In genomic region chr2:23492941-23493340, GRCh38 we compare ENCODE assay signal across 17 cellular contexts.
A peak's percentile ranks its signal among the peaks of the same experiment; 100 is the strongest.
DNase-seq lines count a peak whose midpoint lies in the region; ATAC-seq and TF ChIP-seq lines count a peak whose summit lies in the region.
"Had no signal": no experiment of that assay in that cellular context is flagged by ENCODE, and none has a peak within 500 bp of the region (broad histone marks: within the 10 kb centered on the region; RNA-seq: fewer than 3 reads in every experiment).

No MANE protein-coding gene starts in this region.

- peak overlapping the region; percentile 27 for H3K27ac Mint-ChIP-seq in activated CD8-positive, alpha-beta T cell treated with anti-CD3 and anti-CD28 coated beads, Interleukin-2, amount 10 ng/mL, durations not matched to agents 7 days and 5 days
- H3K27ac Mint-ChIP-seq in activated CD8-positive, alpha-beta T cell treated with anti-CD3 and anti-CD28 coated beads for 36 hours: no peak overlapping the region
- no peak overlapping the region for H3K27ac Mint-ChIP-seq in activated naive CD8-positive, alpha-beta T cell treated with anti-CD3 and anti-CD28 coated beads, Interleukin-2, amount 50 U/mL, for 24 hours
- H3K27ac Mint-ChIP-seq: T-helper 1 cell treated with Interleukin-12 subunit alpha and Interleukin-12 subunit beta and Interleukin-4 antibody, amounts not matched to agents 30 μg/mL and 1 μg/mL, for 36 hours had no signal

- H3K4me3 ChIP-seq in upper lobe of right lung: no peak overlapping the region
- H3K4me3 ChIP-seq: dorsolateral prefrontal cortex, mucosa of descending colon, transverse colon had no signal

- DNase-seq in activated CD8-positive, alpha-beta T cell treated with anti-CD3 and anti-CD28 coated beads, Interleukin-2, amount 10 ng/mL, durations not matched to agents 7 days and 5 days: no peak
- no peak for DNase-seq in activated CD8-positive, alpha-beta T cell treated with anti-CD3 and anti-CD28 coated beads for 36 hours
- peak; percentile 93 to 97 for DNase-seq in NCI-H524 (lab: John Stamatoyannopoulos, UW)
- DNase-seq in epithelial cell of prostate (ENCODE audit: low read depth, low spot score): peak; percentile 51
- no peak for DNase-seq in upper lobe of right lung
- no peak for DNase-seq in NCI-H2107 (lab: John Stamatoyannopoulos, UW)
- DNase-seq in stimulated activated CD4-positive, alpha-beta T cell treated with anti-CD3 and anti-CD28 coated beads, Interleukin-4, amount 100 ng/mL, for 24 hours: no peak
- no peak for DNase-seq in activated naive CD8-positive, alpha-beta T cell treated with anti-CD3 and anti-CD28 coated beads, Interleukin-2, amount 50 U/mL, for 24 hours
- DNase-seq: activated CD4-positive, alpha-beta T cell treated with anti-CD3 and anti-CD28 coated beads for 48 hours; anterior cingulate cortex; dorsolateral prefrontal cortex; foreskin melanocyte; mucosa of descending colon; NCI-H2029 treated with DMSO at 0.1 percent for 48 hours; stimulated activated CD4-positive, alpha-beta T cell treated with anti-CD3 and anti-CD28 coated beads, Interleukin-1b, Interleukin-23, amount 100 ng/mL, for 48 hours; transverse colon had no signal

- peaks cover 15% of the 10 kb centered on the region for H3K27me3 Mint-ChIP-seq in activated CD8-positive, alpha-beta T cell treated with anti-CD3 and anti-CD28 coated beads, Interleukin-2, amount 10 ng/mL, durations not matched to agents 7 days and 5 days (ENCODE audit: low read depth)
- peaks cover 19% of the 10 kb centered on the region for H3K27me3 Mint-ChIP-seq in activated CD8-positive, alpha-beta T cell treated with anti-CD3 and anti-CD28 coated beads for 36 hours
- peaks cover 15% of the 10 kb centered on the region for H3K27me3 Mint-ChIP-seq in activated naive CD8-positive, alpha-beta T cell treated with anti-CD3 and anti-CD28 coated beads, Interleukin-2, amount 50 U/mL, for 24 hours

- H3K4me1 ChIP-seq in upper lobe of right lung: peaks cover 5% of the 10 kb centered on the region

- ATAC-seq in activated CD8-positive, alpha-beta T cell treated with anti-CD3 and anti-CD28 coated beads, Interleukin-2, amount 10 ng/mL, durations not matched to agents 7 days and 5 days: no peak
- no peak for ATAC-seq in activated CD8-positive, alpha-beta T cell treated with anti-CD3 and anti-CD28 coated beads for 36 hours
- ATAC-seq in upper lobe of right lung: peak; percentile 74
- ATAC-seq in activated naive CD8-positive, alpha-beta T cell treated with anti-CD3 and anti-CD28 coated beads, Interleukin-2, amount 50 U/mL, for 24 hours: no peak
- ATAC-seq: mucosa of descending colon had no signal

- no peaks in the 10 kb centered on the region for H3K36me3 ChIP-seq in upper lobe of right lung
- H3K36me3 ChIP-seq: transverse colon had no signal

- no peaks in the 10 kb centered on the region for H3K27me3 ChIP-seq in upper lobe of right lung
- H3K27me3 ChIP-seq: transverse colon had no signal

- POLR2A ChIA-PET in activated CD8-positive, alpha-beta T cell treated with anti-CD3 and anti-CD28 coated beads, Interleukin-2, amount 10 ng/mL, durations not matched to agents 7 days and 5 days (lab: Charles Lee): no interaction called here
- POLR2A ChIA-PET in activated CD8-positive, alpha-beta T cell treated with anti-CD3 and anti-CD28 coated beads for 36 hours (lab: Charles Lee): no interaction called here

- no peaks in the 10 kb centered on the region for H3K9me3 ChIP-seq in upper lobe of right lung
- H3K9me3 ChIP-seq: mucosa of descending colon, transverse colon had no signal

- no peak overlapping the region for H3K4me3 Mint-ChIP-seq in activated CD8-positive, alpha-beta T cell treated with anti-CD3 and anti-CD28 coated beads, Interleukin-2, amount 10 ng/mL, durations not matched to agents 7 days and 5 days
- H3K4me3 Mint-ChIP-seq in activated CD8-positive, alpha-beta T cell treated with anti-CD3 and anti-CD28 coated beads for 36 hours: no peak overlapping the region
- no peak overlapping the region for H3K4me3 Mint-ChIP-seq in activated naive CD8-positive, alpha-beta T cell treated with anti-CD3 and anti-CD28 coated beads, Interleukin-2, amount 50 U/mL, for 24 hours
- H3K4me3 Mint-ChIP-seq: T-helper 1 cell treated with Interleukin-12 subunit alpha and Interleukin-12 subunit beta and Interleukin-4 antibody, amounts not matched to agents 30 μg/mL and 1 μg/mL, for 36 hours had no signal

- H3K27ac ChIP-seq in epithelial cell of prostate (peak overlapping the region; percentile 21), upper lobe of right lung (no peak overlapping the region)
- H3K27ac ChIP-seq: dorsolateral prefrontal cortex, transverse colon had no signal

- no peak for TF ChIP-seq CTCF in activated CD8-positive, alpha-beta T cell treated with anti-CD3 and anti-CD28 coated beads for 36 hours (IDR thresholded peaks at IDR 0.05)
- TF ChIP-seq CTCF in upper lobe of right lung (IDR thresholded peaks at IDR 0.05): no peak

- no peaks in the 10 kb centered on the region for H3K9me3 Mint-ChIP-seq in activated CD8-positive, alpha-beta T cell treated with anti-CD3 and anti-CD28 coated beads, Interleukin-2, amount 10 ng/mL, durations not matched to agents 7 days and 5 days (ENCODE audit: insufficient read depth)
- no peaks in the 10 kb centered on the region for H3K9me3 Mint-ChIP-seq in activated CD8-positive, alpha-beta T cell treated with anti-CD3 and anti-CD28 coated beads for 36 hours
- H3K9me3 Mint-ChIP-seq in activated naive CD8-positive, alpha-beta T cell treated with anti-CD3 and anti-CD28 coated beads, Interleukin-2, amount 50 U/mL, for 24 hours: no peaks in the 10 kb centered on the region
- H3K9me3 Mint-ChIP-seq: T-helper 1 cell treated with Interleukin-12 subunit alpha and Interleukin-12 subunit beta and Interleukin-4 antibody, amounts not matched to agents 30 μg/mL and 1 μg/mL, for 36 hours had no signal

- H3K36me3 Mint-ChIP-seq in activated CD8-positive, alpha-beta T cell treated with anti-CD3 and anti-CD28 coated beads, Interleukin-2, amount 10 ng/mL, durations not matched to agents 7 days and 5 days (ENCODE audit: low read depth): no peaks in the 10 kb centered on the region
- H3K36me3 Mint-ChIP-seq in activated CD8-positive, alpha-beta T cell treated with anti-CD3 and anti-CD28 coated beads for 36 hours (ENCODE audit: low read depth): no peaks in the 10 kb centered on the region
- H3K36me3 Mint-ChIP-seq in activated naive CD8-positive, alpha-beta T cell treated with anti-CD3 and anti-CD28 coated beads, Interleukin-2, amount 50 U/mL, for 24 hours (ENCODE audit: low read depth): no peaks in the 10 kb centered on the region

- intact Hi-C loops in activated CD8-positive, alpha-beta T cell treated with anti-CD3 and anti-CD28 coated beads for 36 hours (cut with micrococcal nuclease): no loop called here
- intact Hi-C loops in upper lobe of right lung (cut with DNase I): no loop called here

- CTCF ChIA-PET in activated CD8-positive, alpha-beta T cell treated with anti-CD3 and anti-CD28 coated beads, Interleukin-2, amount 10 ng/mL, durations not matched to agents 7 days and 5 days (lab: Charles Lee): interaction anchor here (1.4 kb wide), 1 partner anchor 131 kb away, joined by 3 read pairs; no protein-coding TSS in a partner anchor
- CTCF ChIA-PET in activated CD8-positive, alpha-beta T cell treated with anti-CD3 and anti-CD28 coated beads for 36 hours (lab: Charles Lee): interaction anchor here (1.1 kb wide), 1 partner anchor 12 kb away, joined by 3 read pairs; no protein-coding TSS in a partner anchor

- peaks cover 86% of the 10 kb centered on the region for H3K4me1 Mint-ChIP-seq in activated CD8-positive, alpha-beta T cell treated with anti-CD3 and anti-CD28 coated beads, Interleukin-2, amount 10 ng/mL, durations not matched to agents 7 days and 5 days (ENCODE audit: low read depth)
- H3K4me1 Mint-ChIP-seq in activated CD8-positive, alpha-beta T cell treated with anti-CD3 and anti-CD28 coated beads for 36 hours (ENCODE audit: low read depth): peaks cover 54% of the 10 kb centered on the region
- H3K4me1 Mint-ChIP-seq in activated naive CD8-positive, alpha-beta T cell treated with anti-CD3 and anti-CD28 coated beads, Interleukin-2, amount 50 U/mL, for 24 hours: peaks cover 46% of the 10 kb centered on the region

Comparison
In these comparisons a context has a peak if more than half of its experiments do, and no peak if none do; other contexts are left out.
1. DNase-seq: peak in NCI-H524 (2 of 2) and epithelial cell of prostate (single experiment); none in activated CD8-positive, alpha-beta T cell treated with anti-CD3 and anti-CD28 coated beads, Interleukin-2, amount 10 ng/mL, durations not matched to agents 7 days and 5 days (single experiment), activated CD8-positive, alpha-beta T cell treated with anti-CD3 and anti-CD28 coated beads for 36 hours (single experiment), upper lobe of right lung (single experiment), NCI-H2107 (single experiment), stimulated activated CD4-positive, alpha-beta T cell treated with anti-CD3 and anti-CD28 coated beads, Interleukin-4, amount 100 ng/mL, for 24 hours (single experiment) and activated naive CD8-positive, alpha-beta T cell treated with anti-CD3 and anti-CD28 coated beads, Interleukin-2, amount 50 U/mL, for 24 hours (single experiment).